10 cellular contexts compared by ENCODE assay signal in the genomic region with DNA sequence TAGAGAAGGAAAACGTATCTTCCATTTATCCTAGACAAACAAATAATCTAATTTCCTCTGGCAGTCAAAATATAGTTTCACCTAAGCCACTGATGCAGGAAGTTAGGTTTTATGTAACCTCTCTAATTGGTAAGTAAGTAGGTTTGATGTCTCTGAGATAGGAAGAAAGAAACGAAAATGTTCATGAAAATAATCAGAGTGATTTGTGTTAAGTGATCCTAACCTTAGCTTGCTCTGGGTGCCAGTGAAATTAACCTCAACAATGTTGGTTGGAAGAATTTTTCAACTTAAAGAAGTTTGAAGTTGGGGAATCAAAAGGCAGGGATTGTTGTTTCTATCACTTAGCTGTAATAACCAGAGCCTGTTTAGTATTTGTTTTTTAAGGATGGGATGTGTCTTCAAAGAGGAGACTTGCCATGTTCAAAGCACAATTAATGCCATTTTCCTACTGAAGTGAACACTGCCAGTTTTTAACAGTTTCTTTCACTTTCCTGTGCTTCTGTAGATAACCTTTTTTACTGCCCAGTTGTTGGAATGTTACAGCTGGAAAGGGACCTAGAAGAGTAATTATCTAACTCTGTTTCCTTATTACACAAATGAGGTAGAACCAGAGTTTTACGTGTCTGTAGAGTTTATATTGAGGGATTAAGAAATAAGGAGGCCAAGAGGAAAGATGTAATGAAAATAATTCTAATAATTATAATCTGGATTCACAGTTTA. TPM values are rescaled to one million over a fixed set of nuclear protein-coding genes. Genes with fewer than 3 reads are reported as not detected.
DNase-seq lines count a peak whose midpoint lies in the region; ATAC-seq and TF ChIP-seq lines count a peak whose summit lies in the region.
"Had no signal": no experiment of that assay in that cellular context is flagged by ENCODE, and none has a peak within 500 bp of the region (broad histone marks: within the 10 kb centered on the region; RNA-seq: fewer than 3 reads in every experiment).

No MANE protein-coding gene starts in this region.

- peak overlapping the region; percentile 79 for H3K27ac Mint-ChIP-seq in activated naive CD4-positive, alpha-beta T cell treated with anti-CD3 and anti-CD28 coated beads for 36 hours

- CTCF ChIA-PET in activated naive CD4-positive, alpha-beta T cell treated with anti-CD3 and anti-CD28 coated beads for 36 hours (lab: Charles Lee), result interaction anchor here (0.6 to 4.9 kb wide), 8 partner anchors 11 to 875 kb away, joined by 3 to 53 read pairs (median 4); a partner anchor contains a TSS

- WGBS in mesodermal cell (ENCODE audit: insufficient coverage in 2 of 2), 2 experiments, result 89% methylated on average over 1 of the region's 3 CpGs; no CpG with 5 or more reads in 1 of the 2 experiments
- 3 to 14% methylated on average over 3 of the region's 3 CpGs for WGBS in transverse colon (ENCODE audit: low coverage in 1 of 2), 2 donors

- peaks cover 0 to 7% of the 10 kb centered on the region in 2 donors for H3K36me3 ChIP-seq in ascending aorta
- peaks cover 20% of the 10 kb centered on the region for H3K36me3 ChIP-seq in mesodermal cell (ENCODE audit: control insufficient read depth, insufficient read depth, low read length)
- H3K36me3 ChIP-seq in transverse colon, result no peaks in the 10 kb centered on the region

- H3K9me3 Mint-ChIP-seq in activated naive CD4-positive, alpha-beta T cell treated with anti-CD3 and anti-CD28 coated beads for 36 hours, result no peaks in the 10 kb centered on the region

- peaks cover 4 to 28% of the 10 kb centered on the region in 2 donors for H3K4me1 ChIP-seq in ascending aorta
- H3K4me1 ChIP-seq in mesodermal cell (ENCODE audit: control insufficient read depth, insufficient read depth, low read length, poor library complexity, severe bottlenecking), result peaks cover 4% of the 10 kb centered on the region
- H3K4me1 ChIP-seq in transverse colon, result peaks cover 15 to 48% (median 29%) of the 10 kb centered on the region in 4 donors

- intact Hi-C loops in activated naive CD4-positive, alpha-beta T cell treated with anti-CD3 and anti-CD28 coated beads for 36 hours (cut with micrococcal nuclease), result loop anchor here (1.0 to 10.0 kb wide), 4 partner anchors 8 to 813 kb away; no protein-coding TSS in a partner anchor
- intact Hi-C loops in ascending aorta (cut with DNase I), result loop anchor here (2.0 kb wide), 1 partner anchor 17 kb away; no protein-coding TSS in a partner anchor
- intact Hi-C loops in transverse colon (cut with DNase I; ENCODE audit: low total_unique reads), result no loop called here

- no peak for ATAC-seq in GM19351 (IDR thresholded peaks at IDR 0.05; ENCODE audit: unreplicated experiment)
- ATAC-seq: esophagus mucosa had no signal

- no peaks in the 10 kb centered on the region for H3K9me3 ChIP-seq in ascending aorta
- peaks cover 4% of the 10 kb centered on the region for H3K9me3 ChIP-seq in mesodermal cell (ENCODE audit: control insufficient read depth, low read length)
- no peaks in the 10 kb centered on the region for H3K9me3 ChIP-seq in transverse colon

- no peaks in the 10 kb centered on the region for H3K27me3 ChIP-seq in ascending aorta
- no peaks in the 10 kb centered on the region for H3K27me3 ChIP-seq in transverse colon

- TF ChIP-seq CTCF in ascending aorta (IDR thresholded peaks at IDR 0.05) (no peak), transverse colon (IDR thresholded peaks at IDR 0.05) (no peak)

- peaks cover 12% of the 10 kb centered on the region for H3K36me3 Mint-ChIP-seq in activated naive CD4-positive, alpha-beta T cell treated with anti-CD3 and anti-CD28 coated beads for 36 hours (ENCODE audit: low read depth)

- in situ Hi-C loops in transverse colon (cut with MboI; ENCODE audit: low pct_ligation_motif_present in 1 of 4, low pct_unique_long_range_greater_than_20kb in 1 of 4, low sequenced_read_pairs in 3 of 4), result loop anchor here in 1 of 4 donors (25.0 kb wide), 1 partner anchor 110 kb away; no protein-coding TSS in a partner anchor

- DNase-seq in activated naive CD4-positive, alpha-beta T cell treated with anti-CD3 and anti-CD28 coated beads for 36 hours, result no peak
- no peak for DNase-seq in activated naive CD4-positive, alpha-beta T cell treated with Interleukin-2 at 50 U/mL for 16 hours
- DNase-seq in ascending aorta (ENCODE audit: low spot score in 2 of 2) (no peak), transverse colon (no peak), HUDEP-2 (lab: John Stamatoyannopoulos, UW; ENCODE audit: unreplicated experiment in 76 of 76) (no peak)
- DNase-seq in stimulated activated CD4-positive, alpha-beta T cell treated with anti-CD3 and anti-CD28 coated beads, Interleukin-2, amount 100 ng/mL, for 48 hours, result no peak
- DNase-seq: GOT3 had no signal

- H3K27me3 Mint-ChIP-seq in activated naive CD4-positive, alpha-beta T cell treated with anti-CD3 and anti-CD28 coated beads for 36 hours (ENCODE audit: low read depth), result no peaks in the 10 kb centered on the region

- no peak for TF ChIP-seq POLR2A in transverse colon (IDR thresholded peaks at IDR 0.05)

- peaks cover 72% of the 10 kb centered on the region for H3K4me1 Mint-ChIP-seq in activated naive CD4-positive, alpha-beta T cell treated with anti-CD3 and anti-CD28 coated beads for 36 hours (ENCODE audit: low read depth)

- no peak for TF ChIP-seq EP300 in transverse colon (IDR thresholded peaks at IDR 0.05; ENCODE audit: low read depth)

- H3K4me3 Mint-ChIP-seq in activated naive CD4-positive, alpha-beta T cell treated with anti-CD3 and anti-CD28 coated beads for 36 hours, result peak overlapping the region; percentile 49

- H3K27ac ChIP-seq in ascending aorta (peak overlapping the region; percentile 31 to 54), mesodermal cell (ENCODE audit: low read depth, low read length, severe bottlenecking) (peak overlapping the region; percentile 58), transverse colon (peak overlapping the region; percentile 59 to 72 (median 62))

- H3K4me3 ChIP-seq in ascending aorta, result no peak overlapping the region
- no peak overlapping the region for H3K4me3 ChIP-seq in mesodermal cell (ENCODE audit: extremely low read depth, insufficient read depth, low read length, poor library complexity, severe bottlenecking)
- H3K4me3 ChIP-seq in transverse colon, result peak overlapping the region in 1 of 4 donors; percentile 14

RNA-seq across cellular contexts. Expression of a gene that starts 18.4 kb away (rescaled TPM):
- total RNA-seq in activated naive CD4-positive, alpha-beta T cell treated with anti-CD3 and anti-CD28 coated beads for 36 hours, result 10 to 100 TPM; 47.7 to 51.0 TPM
- total RNA-seq in ascending aorta (41.7 TPM), transverse colon (10 to 100 TPM; 48.3 to 63.9 (median 53.1) TPM)
- 40.1 TPM for polyA plus RNA-seq in mesodermal cell (2013, experiment 1 of 2)
- polyA plus RNA-seq in mesodermal cell (2013, experiment 2 of 2), result 31.3 TPM

RNA-seq across cellular contexts. Expression of a gene that starts 31.7 kb away (rescaled TPM):
- total RNA-seq in activated naive CD4-positive, alpha-beta T cell treated with anti-CD3 and anti-CD28 coated beads for 36 hours, result under 1 TPM in 1 of 2 experiments, not detected in 1; 0.10 TPM
- 26.4 TPM for total RNA-seq in ascending aorta
- 49.7 TPM for polyA plus RNA-seq in mesodermal cell (2013, experiment 1 of 2)
- 44.7 TPM for polyA plus RNA-seq in mesodermal cell (2013, experiment 2 of 2)
- 10 to 100 TPM; 15.7 to 29.2 (median 24.3) TPM for total RNA-seq in transverse colon

RNA-seq across cellular contexts. Expression of a gene that starts 42.4 kb away (rescaled TPM):
- 10 to 100 TPM; 17.7 to 18.3 TPM for total RNA-seq in activated naive CD4-positive, alpha-beta T cell treated with anti-CD3 and anti-CD28 coated beads for 36 hours
- total RNA-seq in ascending aorta, result 1.9 TPM
- 10.8 TPM for polyA plus RNA-seq in mesodermal cell (2013, experiment 1 of 2)
- 9.0 TPM for polyA plus RNA-seq in mesodermal cell (2013, experiment 2 of 2)
- total RNA-seq in transverse colon, result 1 to 10 TPM in 3 of 4 donors, not detected in 1; 2.4 to 6.2 (median 2.9) TPM

RNA-seq across cellular contexts. Expression of a gene that starts 42.9 kb away (rescaled TPM):
- 10 to 100 TPM; 35.7 to 40.2 TPM for total RNA-seq in activated naive CD4-positive, alpha-beta T cell treated with anti-CD3 and anti-CD28 coated beads for 36 hours
- total RNA-seq in ascending aorta, result 3.2 TPM
- 11.8 TPM for polyA plus RNA-seq in mesodermal cell (2013, experiment 1 of 2)
- polyA plus RNA-seq in mesodermal cell (2013, experiment 2 of 2), result 13.2 TPM
- total RNA-seq in transverse colon, result 10 to 100 TPM in 2 of 4 donors, 1 to 10 TPM in 2; 7.2 to 37.2 (median 16.5) TPM

Comparison
In these comparisons a context has a peak if more than half of its experiments do, and no peak if none do; other contexts are left out.
1. RNA of a gene that starts 31.7 kb away (total RNA-seq): 15.7 to 29.2 TPM in transverse colon and 26.4 TPM in ascending aorta (single experiment); 0.10 TPM in activated naive CD4-positive, alpha-beta T cell treated with anti-CD3 and anti-CD28 coated beads for 36 hours; every median in the first group is over 10 times any median in the second.
2. Peak in every context shown above with its lines, with median percentiles within 50 percentile points of each other: H3K27ac ChIP-seq.